In genomic region chr17:9974460-9975381, GRCh38 we compare ENCODE assay signal across 18 cellular contexts.
DNase-seq lines count a peak whose midpoint lies in the region; ATAC-seq and TF ChIP-seq lines count a peak whose summit lies in the region.
"Had no signal": no experiment of that assay in that cellular context is flagged by ENCODE, and none has a peak within 500 bp of the region (broad histone marks: within the 10 kb centered on the region; RNA-seq: fewer than 3 reads in every experiment).

No MANE protein-coding gene starts in this region.

- no peak overlapping the region for H3K27ac Mint-ChIP-seq in MCF 10A (ENCODE audit: low read depth, unreplicated experiment)
- H3K27ac Mint-ChIP-seq: activated CD8-positive, alpha-beta memory T cell treated with anti-CD3 and anti-CD28 coated beads, Interleukin-2, amount 10 ng/mL, durations not matched to agents 7 days and 5 days; CD4-positive, alpha-beta T cell had no signal

- H3K4me1 ChIP-seq in breast epithelium (peaks cover 5 to 7% of the 10 kb centered on the region in 2 donors), BE2C (no peaks in the 10 kb centered on the region)

- H3K9me3 ChIP-seq in breast epithelium (no peaks in the 10 kb centered on the region), BE2C (no peaks in the 10 kb centered on the region)

- intact Hi-C loops in breast epithelium (cut with DNase I; ENCODE audit: low total_unique reads) (no loop called here), MCF 10A (cut with micrococcal nuclease) (no loop called here), left ventricle myocardium superior (cut with micrococcal nuclease) (no loop called here), posterior vena cava (cut with DNase I) (loop anchor here in 1 of 2 donors (10.0 kb wide), 1 partner anchor 250 kb away; no protein-coding TSS in a partner anchor)

- no peaks in the 10 kb centered on the region for H3K36me3 Mint-ChIP-seq in MCF 10A (ENCODE audit: insufficient read depth, unreplicated experiment)
- H3K36me3 Mint-ChIP-seq: activated CD8-positive, alpha-beta memory T cell treated with anti-CD3 and anti-CD28 coated beads, Interleukin-2, amount 10 ng/mL, durations not matched to agents 7 days and 5 days had no signal

- no peaks in the 10 kb centered on the region for H3K27me3 Mint-ChIP-seq in MCF 10A (ENCODE audit: insufficient read depth, unreplicated experiment)
- H3K27me3 Mint-ChIP-seq: activated CD8-positive, alpha-beta memory T cell treated with anti-CD3 and anti-CD28 coated beads, Interleukin-2, amount 10 ng/mL, durations not matched to agents 7 days and 5 days; CD4-positive, alpha-beta T cell had no signal

- no peaks in the 10 kb centered on the region for H3K9me3 Mint-ChIP-seq in MCF 10A (ENCODE audit: unreplicated experiment)
- H3K9me3 Mint-ChIP-seq: CD4-positive, alpha-beta T cell had no signal

- CTCF ChIA-PET in MCF 10A (lab: Yijun Ruan, JAX) = interaction anchor here (0.6 kb wide), 1 partner anchor 13 kb away, joined by 6 read pairs; no protein-coding TSS in a partner anchor

- peak overlapping the region; percentile 62 to 81 for H3K27ac ChIP-seq in breast epithelium
- H3K27ac ChIP-seq: PC-9 had no signal

- TF ChIP-seq CTCF in breast epithelium (IDR thresholded peaks at IDR 0.05) (no peak), MCF 10A (IDR thresholded peaks at IDR 0.05; ENCODE audit: unreplicated experiment) (no peak), BE2C (IDR thresholded peaks at IDR 0.05; ENCODE audit: low read depth, low read length) (no peak)

- peak overlapping the region in 1 of 3 donors; percentile 41 for H3K4me3 ChIP-seq in breast epithelium
- no peak overlapping the region for H3K4me3 ChIP-seq in BE2C (ENCODE audit: low read depth, low read length)
- H3K4me3 ChIP-seq: PC-9 had no signal

- H3K4me1 Mint-ChIP-seq in MCF 10A (ENCODE audit: insufficient read depth, unreplicated experiment) = peaks cover 5% of the 10 kb centered on the region

- POLR2A ChIA-PET in MCF 10A (lab: Yijun Ruan, JAX) = no interaction called here

- no TSS peak for BruUV-seq in MCF 10A (replicated peaks; lab: Mats Ljungman, UMichigan)

- peak; percentile 28 for ATAC-seq in left ventricle myocardium superior
- ATAC-seq: activated CD8-positive, alpha-beta memory T cell treated with anti-CD3 and anti-CD28 coated beads, Interleukin-2, amount 10 ng/mL, durations not matched to agents 7 days and 5 days had no signal

- H3K36me3 ChIP-seq in breast epithelium (no peaks in the 10 kb centered on the region), BE2C (no peaks in the 10 kb centered on the region)

- H3K27me3 ChIP-seq in breast epithelium = no peaks in the 10 kb centered on the region
- no peaks in the 10 kb centered on the region for H3K27me3 ChIP-seq in BE2C

- DNase-seq in breast epithelium (ENCODE audit: low spot score in 2 of 2) = peak in 1 of 2 donors; percentile 19
- DNase-seq in MCF 10A (ENCODE audit: unreplicated experiment) = no peak
- DNase-seq in left ventricle myocardium superior = no peak
- DNase-seq in posterior vena cava (ENCODE audit: low spot score) = peak; percentile 58
- no peak for DNase-seq in AG20443 (ENCODE audit: low spot score)
- DNase-seq in superior temporal gyrus (ENCODE audit: extremely low spot score) = no peak
- DNase-seq in BE2C = no peak
- no peak for DNase-seq in activated CD8-positive, alpha-beta memory T cell treated with anti-CD3 and anti-CD28 coated beads, Interleukin-2, amount 50 U/mL, for 4 hours
- DNase-seq: activated CD8-positive, alpha-beta memory T cell treated with anti-CD3 and anti-CD28 coated beads, Interleukin-2, amount 10 ng/mL, durations not matched to agents 7 days and 5 days; activated gamma-delta T cell treated with Interleukin-2 at 50 U/mL for 16 hours; CD4-positive, alpha-beta T cell; cortex of kidney; DMS79 treated with DMSO at 0.1 percent for 48 hours; erythroblast; KG1; NCI-H1436 treated with DMSO at 0.1 percent for 48 hours; NCI-H446; PC-9 had no signal

- no peak overlapping the region for H3K4me3 Mint-ChIP-seq in MCF 10A (ENCODE audit: unreplicated experiment)
- H3K4me3 Mint-ChIP-seq: activated CD8-positive, alpha-beta memory T cell treated with anti-CD3 and anti-CD28 coated beads, Interleukin-2, amount 10 ng/mL, durations not matched to agents 7 days and 5 days; CD4-positive, alpha-beta T cell had no signal

- no peak for TF ChIP-seq POLR2A in breast epithelium (IDR thresholded peaks at IDR 0.05)
